1 cellular context compared by ENCODE assay signal in the genomic region with DNA sequence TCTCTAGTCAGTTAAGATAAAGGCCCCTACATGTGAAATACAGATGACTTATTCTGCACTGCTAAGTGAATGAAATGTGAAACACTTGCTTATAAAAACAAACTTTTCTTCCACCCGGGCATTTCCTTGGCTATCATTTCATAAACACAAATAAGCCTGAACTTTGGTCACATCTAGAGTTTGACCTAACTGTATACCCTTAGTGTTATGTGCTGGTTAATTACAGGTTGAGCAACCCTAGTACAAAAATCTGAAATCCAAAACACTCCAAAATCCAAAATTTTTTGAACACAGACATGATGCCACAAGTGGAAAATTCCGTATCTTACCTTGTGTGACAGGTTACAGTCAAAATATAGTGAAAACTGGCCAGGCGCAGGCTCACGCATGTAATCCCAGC.
TF ChIP-seq lines count a peak whose summit lies in the region.

No MANE protein-coding gene starts in this region.

TF ChIP-seq in HepG2, 621 proteins besides CTCF, POLR2A, EP300 and RAD21 (continued from another document):
- TF ChIP-seq, protein P1, sequence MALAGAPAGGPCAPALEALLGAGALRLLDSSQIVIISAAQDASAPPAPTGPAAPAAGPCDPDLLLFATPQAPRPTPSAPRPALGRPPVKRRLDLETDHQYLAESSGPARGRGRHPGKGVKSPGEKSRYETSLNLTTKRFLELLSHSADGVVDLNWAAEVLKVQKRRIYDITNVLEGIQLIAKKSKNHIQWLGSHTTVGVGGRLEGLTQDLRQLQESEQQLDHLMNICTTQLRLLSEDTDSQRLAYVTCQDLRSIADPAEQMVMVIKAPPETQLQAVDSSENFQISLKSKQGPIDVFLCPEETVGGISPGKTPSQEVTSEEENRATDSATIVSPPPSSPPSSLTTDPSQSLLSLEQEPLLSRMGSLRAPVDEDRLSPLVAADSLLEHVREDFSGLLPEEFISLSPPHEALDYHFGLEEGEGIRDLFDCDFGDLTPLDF (CRISPR knock-in tag; IDR thresholded peaks at IDR 0.05) = no peak
